Comparison of ENCODE assay signal across 1 cellular context in genomic region chr16:22352726-22353125, GRCh38.
TF ChIP-seq lines count a peak whose summit lies in the region.

No MANE protein-coding gene starts in this region.

TF ChIP-seq in GM23338, 12 proteins besides CTCF, POLR2A, EP300 and RAD21 (continued from another document):
- TF ChIP-seq, protein P1, sequence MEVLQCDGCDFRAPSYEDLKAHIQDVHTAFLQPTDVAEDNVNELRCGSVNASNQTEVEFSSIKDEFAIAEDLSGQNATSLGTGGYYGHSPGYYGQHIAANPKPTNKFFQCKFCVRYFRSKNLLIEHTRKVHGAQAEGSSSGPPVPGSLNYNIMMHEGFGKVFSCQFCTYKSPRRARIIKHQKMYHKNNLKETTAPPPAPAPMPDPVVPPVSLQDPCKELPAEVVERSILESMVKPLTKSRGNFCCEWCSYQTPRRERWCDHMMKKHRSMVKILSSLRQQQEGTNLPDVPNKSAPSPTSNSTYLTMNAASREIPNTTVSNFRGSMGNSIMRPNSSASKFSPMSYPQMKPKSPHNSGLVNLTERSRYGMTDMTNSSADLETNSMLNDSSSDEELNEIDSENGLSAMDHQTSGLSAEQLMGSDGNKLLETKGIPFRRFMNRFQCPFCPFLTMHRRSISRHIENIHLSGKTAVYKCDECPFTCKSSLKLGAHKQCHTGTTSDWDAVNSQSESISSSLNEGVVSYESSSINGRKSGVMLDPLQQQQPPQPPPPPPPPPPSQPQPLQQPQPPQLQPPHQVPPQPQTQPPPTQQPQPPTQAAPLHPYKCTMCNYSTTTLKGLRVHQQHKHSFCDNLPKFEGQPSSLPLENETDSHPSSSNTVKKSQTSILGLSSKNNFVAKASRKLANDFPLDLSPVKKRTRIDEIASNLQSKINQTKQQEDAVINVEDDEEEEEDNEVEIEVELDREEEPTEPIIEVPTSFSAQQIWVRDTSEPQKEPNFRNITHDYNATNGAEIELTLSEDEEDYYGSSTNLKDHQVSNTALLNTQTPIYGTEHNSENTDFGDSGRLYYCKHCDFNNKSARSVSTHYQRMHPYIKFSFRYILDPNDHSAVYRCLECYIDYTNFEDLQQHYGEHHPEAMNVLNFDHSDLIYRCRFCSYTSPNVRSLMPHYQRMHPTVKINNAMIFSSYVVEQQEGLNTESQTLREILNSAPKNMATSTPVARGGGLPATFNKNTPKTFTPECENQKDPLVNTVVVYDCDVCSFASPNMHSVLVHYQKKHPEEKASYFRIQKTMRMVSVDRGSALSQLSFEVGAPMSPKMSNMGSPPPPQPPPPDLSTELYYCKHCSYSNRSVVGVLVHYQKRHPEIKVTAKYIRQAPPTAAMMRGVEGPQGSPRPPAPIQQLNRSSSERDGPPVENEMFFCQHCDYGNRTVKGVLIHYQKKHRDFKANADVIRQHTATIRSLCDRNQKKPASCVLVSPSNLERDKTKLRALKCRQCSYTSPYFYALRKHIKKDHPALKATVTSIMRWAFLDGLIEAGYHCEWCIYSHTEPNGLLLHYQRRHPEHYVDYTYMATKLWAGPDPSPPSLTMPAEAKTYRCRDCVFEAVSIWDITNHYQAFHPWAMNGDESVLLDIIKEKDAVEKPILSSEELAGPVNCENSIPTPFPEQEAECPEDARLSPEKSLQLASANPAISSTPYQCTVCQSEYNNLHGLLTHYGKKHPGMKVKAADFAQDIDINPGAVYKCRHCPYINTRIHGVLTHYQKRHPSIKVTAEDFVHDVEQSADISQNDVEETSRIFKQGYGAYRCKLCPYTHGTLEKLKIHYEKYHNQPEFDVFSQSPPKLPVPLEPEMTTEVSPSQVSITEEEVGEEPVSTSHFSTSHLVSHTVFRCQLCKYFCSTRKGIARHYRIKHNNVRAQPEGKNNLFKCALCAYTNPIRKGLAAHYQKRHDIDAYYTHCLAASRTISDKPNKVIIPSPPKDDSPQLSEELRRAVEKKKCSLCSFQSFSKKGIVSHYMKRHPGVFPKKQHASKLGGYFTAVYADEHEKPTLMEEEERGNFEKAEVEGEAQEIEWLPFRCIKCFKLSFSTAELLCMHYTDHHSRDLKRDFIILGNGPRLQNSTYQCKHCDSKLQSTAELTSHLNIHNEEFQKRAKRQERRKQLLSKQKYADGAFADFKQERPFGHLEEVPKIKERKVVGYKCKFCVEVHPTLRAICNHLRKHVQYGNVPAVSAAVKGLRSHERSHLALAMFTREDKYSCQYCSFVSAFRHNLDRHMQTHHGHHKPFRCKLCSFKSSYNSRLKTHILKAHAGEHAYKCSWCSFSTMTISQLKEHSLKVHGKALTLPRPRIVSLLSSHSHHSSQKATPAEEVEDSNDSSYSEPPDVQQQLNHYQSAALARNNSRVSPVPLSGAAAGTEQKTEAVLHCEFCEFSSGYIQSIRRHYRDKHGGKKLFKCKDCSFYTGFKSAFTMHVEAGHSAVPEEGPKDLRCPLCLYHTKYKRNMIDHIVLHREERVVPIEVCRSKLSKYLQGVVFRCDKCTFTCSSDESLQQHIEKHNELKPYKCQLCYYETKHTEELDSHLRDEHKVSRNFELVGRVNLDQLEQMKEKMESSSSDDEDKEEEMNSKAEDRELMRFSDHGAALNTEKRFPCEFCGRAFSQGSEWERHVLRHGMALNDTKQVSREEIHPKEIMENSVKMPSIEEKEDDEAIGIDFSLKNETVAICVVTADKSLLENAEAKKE (CRISPR knock-in tag; IDR thresholded peaks at IDR 0.05): no peak
- TF ChIP-seq, protein P2, sequence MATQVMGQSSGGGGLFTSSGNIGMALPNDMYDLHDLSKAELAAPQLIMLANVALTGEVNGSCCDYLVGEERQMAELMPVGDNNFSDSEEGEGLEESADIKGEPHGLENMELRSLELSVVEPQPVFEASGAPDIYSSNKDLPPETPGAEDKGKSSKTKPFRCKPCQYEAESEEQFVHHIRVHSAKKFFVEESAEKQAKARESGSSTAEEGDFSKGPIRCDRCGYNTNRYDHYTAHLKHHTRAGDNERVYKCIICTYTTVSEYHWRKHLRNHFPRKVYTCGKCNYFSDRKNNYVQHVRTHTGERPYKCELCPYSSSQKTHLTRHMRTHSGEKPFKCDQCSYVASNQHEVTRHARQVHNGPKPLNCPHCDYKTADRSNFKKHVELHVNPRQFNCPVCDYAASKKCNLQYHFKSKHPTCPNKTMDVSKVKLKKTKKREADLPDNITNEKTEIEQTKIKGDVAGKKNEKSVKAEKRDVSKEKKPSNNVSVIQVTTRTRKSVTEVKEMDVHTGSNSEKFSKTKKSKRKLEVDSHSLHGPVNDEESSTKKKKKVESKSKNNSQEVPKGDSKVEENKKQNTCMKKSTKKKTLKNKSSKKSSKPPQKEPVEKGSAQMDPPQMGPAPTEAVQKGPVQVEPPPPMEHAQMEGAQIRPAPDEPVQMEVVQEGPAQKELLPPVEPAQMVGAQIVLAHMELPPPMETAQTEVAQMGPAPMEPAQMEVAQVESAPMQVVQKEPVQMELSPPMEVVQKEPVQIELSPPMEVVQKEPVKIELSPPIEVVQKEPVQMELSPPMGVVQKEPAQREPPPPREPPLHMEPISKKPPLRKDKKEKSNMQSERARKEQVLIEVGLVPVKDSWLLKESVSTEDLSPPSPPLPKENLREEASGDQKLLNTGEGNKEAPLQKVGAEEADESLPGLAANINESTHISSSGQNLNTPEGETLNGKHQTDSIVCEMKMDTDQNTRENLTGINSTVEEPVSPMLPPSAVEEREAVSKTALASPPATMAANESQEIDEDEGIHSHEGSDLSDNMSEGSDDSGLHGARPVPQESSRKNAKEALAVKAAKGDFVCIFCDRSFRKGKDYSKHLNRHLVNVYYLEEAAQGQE (IDR thresholded peaks at IDR 0.05; ENCODE audit: unreplicated experiment): no peak
- TF ChIP-seq ETS1 (IDR thresholded peaks at IDR 0.05): no peak
- TF ChIP-seq JUNB (IDR thresholded peaks at IDR 0.05; ENCODE audit: unreplicated experiment): no peak
- no peak for TF ChIP-seq EZH2 (IDR thresholded peaks at IDR 0.05; ENCODE audit: low read depth, unreplicated experiment)
- TF ChIP-seq ZNF114 (CRISPR knock-in tag; IDR thresholded peaks at IDR 0.05): no peak
- no peak for TF ChIP-seq POLR2AphosphoS5 (IDR thresholded peaks at IDR 0.05; ENCODE audit: low read depth)
